ENCODE assay signal across 8 cellular contexts in genomic region chr5:122774519-122774860, GRCh38. TPM values are rescaled to one million over a fixed set of nuclear protein-coding genes. Genes with fewer than 3 reads are reported as not detected.
DNase-seq lines count a peak whose midpoint lies in the region; ATAC-seq, FAIRE-seq and TF ChIP-seq lines count a peak whose summit lies in the region.

No MANE protein-coding gene starts in this region.

- DNase-seq in WERI-Rb-1 (no peak), left ventricle myocardium superior (no peak), small intestine (no peak), HTR-8/SVneo (ENCODE audit: insufficient read length, low spot score) (no peak), putamen (ENCODE audit: low spot score) (no peak), germinal center (ENCODE audit: low spot score) (no peak)

- H3K9me3 ChIP-seq in WERI-Rb-1 (ENCODE audit: severe bottlenecking) = no peaks in the 10 kb centered on the region
- no peaks in the 10 kb centered on the region for H3K9me3 ChIP-seq in small intestine (ENCODE audit: control insufficient read depth, low read depth)

- peaks cover 3% of the 10 kb centered on the region in 2 donors for H3K4me1 ChIP-seq in small intestine (ENCODE audit: control insufficient read depth in 2 of 2, insufficient read depth in 1 of 2, low read depth in 1 of 2, low read length in 1 of 2)

- WGBS in small intestine, 3 donors = 16 to 27% (median 16%) methylated on average over 8 of the region's 8 CpGs

- intact Hi-C loops in left ventricle myocardium superior (cut with micrococcal nuclease) = no loop called here

- H3K36me3 ChIP-seq in WERI-Rb-1 = peaks cover 5% of the 10 kb centered on the region; the same call in 1 of the 2 replicates
- no peaks in the 10 kb centered on the region for H3K36me3 ChIP-seq in small intestine (ENCODE audit: control insufficient read depth in 2 of 2, insufficient read depth in 2 of 2, low read length in 2 of 2)

- H3K27ac ChIP-seq in WERI-Rb-1 (peak overlapping the region; percentile 52), small intestine (ENCODE audit: low read depth in 1 of 2, low read length in 1 of 2) (peak overlapping the region; percentile 25 to 36)

- H3K27me3 ChIP-seq in WERI-Rb-1 (ENCODE audit: insufficient read depth, low read depth, severe bottlenecking) (no peaks in the 10 kb centered on the region), small intestine (ENCODE audit: control insufficient read depth in 2 of 2, insufficient read depth in 2 of 2, low read length in 2 of 2) (no peaks in the 10 kb centered on the region)

- FAIRE-seq in small intestine (lab: Jason Lieb, UNC) = no peak
- no peak for FAIRE-seq in HTR-8/SVneo (lab: Jason Lieb, UNC)

- peak overlapping the region; percentile 39 for H3K4me3 ChIP-seq in WERI-Rb-1 (ENCODE audit: low read depth, low read length)
- H3K4me3 ChIP-seq in small intestine (ENCODE audit: low read depth in 1 of 2, low read length in 2 of 2) = peak overlapping the region in 1 of 2 donors; percentile 75

- TF ChIP-seq CTCF in WERI-Rb-1 (IDR thresholded peaks at IDR 0.05; ENCODE audit: low read depth, low read length) = no peak

- ATAC-seq in GM19324 (IDR thresholded peaks at IDR 0.05; ENCODE audit: low FRiP score, unreplicated experiment) (peak; percentile 23), HG02970 (IDR thresholded peaks at IDR 0.05; ENCODE audit: low FRiP score, unreplicated experiment) (peak; percentile 22), left ventricle myocardium superior (peak; percentile 50)

RNA-seq across cellular contexts. Expression of gene SNX2, which starts 0.4 kb away (rescaled TPM):
- total RNA-seq in left ventricle myocardium superior = 38.2 TPM
- polyA plus RNA-seq in small intestine = 10 to 100 TPM; 41.4 to 54.6 (median 50.5) TPM
